2 cellular contexts compared by ENCODE assay signal in genomic region chr2:240964854-240965295, GRCh38.
TF ChIP-seq lines count a peak whose summit lies in the region.

No MANE protein-coding gene starts in this region.

TF ChIP-seq in IMR-90, 13 proteins besides CTCF, POLR2A, EP300 and RAD21:
- TF ChIP-seq FOS (IDR thresholded peaks at IDR 0.05; ENCODE audit: low read depth, low read length) = no peak
- no peak for TF ChIP-seq RFX5 (IDR thresholded peaks at IDR 0.05; ENCODE audit: low read depth, low read length)
- no peak for TF ChIP-seq ELK1 (IDR thresholded peaks at IDR 0.05; ENCODE audit: borderline replicate concordance, low read depth, low read length)
- no peak for TF ChIP-seq MXI1 (IDR thresholded peaks at IDR 0.05; ENCODE audit: borderline replicate concordance, low read depth, low read length)
- TF ChIP-seq CEBPB (IDR thresholded peaks at IDR 0.05; ENCODE audit: low read depth, low read length) = no peak
- no peak for TF ChIP-seq MAZ (IDR thresholded peaks at IDR 0.05; ENCODE audit: borderline replicate concordance, low read depth, low read length)
- TF ChIP-seq SMC3 (IDR thresholded peaks at IDR 0.05; ENCODE audit: low read depth, low read length) = no peak
- no peak for TF ChIP-seq BHLHE40 (IDR thresholded peaks at IDR 0.05; ENCODE audit: low read depth, low read length)
- TF ChIP-seq MAFK (IDR thresholded peaks at IDR 0.05; ENCODE audit: low read depth, low read length) = no peak
- no peak for TF ChIP-seq NFE2L2 (IDR thresholded peaks at IDR 0.05; ENCODE audit: low read depth, low read length)
- TF ChIP-seq, protein P1, sequence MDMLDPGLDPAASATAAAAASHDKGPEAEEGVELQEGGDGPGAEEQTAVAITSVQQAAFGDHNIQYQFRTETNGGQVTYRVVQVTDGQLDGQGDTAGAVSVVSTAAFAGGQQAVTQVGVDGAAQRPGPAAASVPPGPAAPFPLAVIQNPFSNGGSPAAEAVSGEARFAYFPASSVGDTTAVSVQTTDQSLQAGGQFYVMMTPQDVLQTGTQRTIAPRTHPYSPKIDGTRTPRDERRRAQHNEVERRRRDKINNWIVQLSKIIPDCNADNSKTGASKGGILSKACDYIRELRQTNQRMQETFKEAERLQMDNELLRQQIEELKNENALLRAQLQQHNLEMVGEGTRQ (IDR thresholded peaks at IDR 0.05; ENCODE audit: low read depth, low read length) = no peak
- no peak for TF ChIP-seq RCOR1 (IDR thresholded peaks at IDR 0.05; ENCODE audit: insufficient replicate concordance, low read length)
- TF ChIP-seq CHD1 (IDR thresholded peaks at IDR 0.05; ENCODE audit: low read depth, low read length) = no peak

TF ChIP-seq in K562, 482 proteins besides CTCF, POLR2A, EP300 and RAD21:
- no peak for TF ChIP-seq ZBED1 (IDR thresholded peaks at IDR 0.05)
- no peak for TF ChIP-seq HNRNPK (IDR thresholded peaks at IDR 0.05; ENCODE audit: low read depth, low read length, poor library complexity, severe bottlenecking)
- TF ChIP-seq GABPB1 (CRISPR knock-in tag; IDR thresholded peaks at IDR 0.05) = peak; percentile 62; the same call in 1 of the 2 replicates
- no peak for TF ChIP-seq NR2C2 (CRISPR knock-in tag; IDR thresholded peaks at IDR 0.05)
- TF ChIP-seq NR2C2 (tag; IDR thresholded peaks at IDR 0.05) = peak; percentile 56
- no peak for TF ChIP-seq NCOA4 (IDR thresholded peaks at IDR 0.05; ENCODE audit: partially characterized antibody)
- TF ChIP-seq, protein P1 (CRISPR knock-in tag; IDR thresholded peaks at IDR 0.05) = no peak
- TF ChIP-seq, protein P2, sequence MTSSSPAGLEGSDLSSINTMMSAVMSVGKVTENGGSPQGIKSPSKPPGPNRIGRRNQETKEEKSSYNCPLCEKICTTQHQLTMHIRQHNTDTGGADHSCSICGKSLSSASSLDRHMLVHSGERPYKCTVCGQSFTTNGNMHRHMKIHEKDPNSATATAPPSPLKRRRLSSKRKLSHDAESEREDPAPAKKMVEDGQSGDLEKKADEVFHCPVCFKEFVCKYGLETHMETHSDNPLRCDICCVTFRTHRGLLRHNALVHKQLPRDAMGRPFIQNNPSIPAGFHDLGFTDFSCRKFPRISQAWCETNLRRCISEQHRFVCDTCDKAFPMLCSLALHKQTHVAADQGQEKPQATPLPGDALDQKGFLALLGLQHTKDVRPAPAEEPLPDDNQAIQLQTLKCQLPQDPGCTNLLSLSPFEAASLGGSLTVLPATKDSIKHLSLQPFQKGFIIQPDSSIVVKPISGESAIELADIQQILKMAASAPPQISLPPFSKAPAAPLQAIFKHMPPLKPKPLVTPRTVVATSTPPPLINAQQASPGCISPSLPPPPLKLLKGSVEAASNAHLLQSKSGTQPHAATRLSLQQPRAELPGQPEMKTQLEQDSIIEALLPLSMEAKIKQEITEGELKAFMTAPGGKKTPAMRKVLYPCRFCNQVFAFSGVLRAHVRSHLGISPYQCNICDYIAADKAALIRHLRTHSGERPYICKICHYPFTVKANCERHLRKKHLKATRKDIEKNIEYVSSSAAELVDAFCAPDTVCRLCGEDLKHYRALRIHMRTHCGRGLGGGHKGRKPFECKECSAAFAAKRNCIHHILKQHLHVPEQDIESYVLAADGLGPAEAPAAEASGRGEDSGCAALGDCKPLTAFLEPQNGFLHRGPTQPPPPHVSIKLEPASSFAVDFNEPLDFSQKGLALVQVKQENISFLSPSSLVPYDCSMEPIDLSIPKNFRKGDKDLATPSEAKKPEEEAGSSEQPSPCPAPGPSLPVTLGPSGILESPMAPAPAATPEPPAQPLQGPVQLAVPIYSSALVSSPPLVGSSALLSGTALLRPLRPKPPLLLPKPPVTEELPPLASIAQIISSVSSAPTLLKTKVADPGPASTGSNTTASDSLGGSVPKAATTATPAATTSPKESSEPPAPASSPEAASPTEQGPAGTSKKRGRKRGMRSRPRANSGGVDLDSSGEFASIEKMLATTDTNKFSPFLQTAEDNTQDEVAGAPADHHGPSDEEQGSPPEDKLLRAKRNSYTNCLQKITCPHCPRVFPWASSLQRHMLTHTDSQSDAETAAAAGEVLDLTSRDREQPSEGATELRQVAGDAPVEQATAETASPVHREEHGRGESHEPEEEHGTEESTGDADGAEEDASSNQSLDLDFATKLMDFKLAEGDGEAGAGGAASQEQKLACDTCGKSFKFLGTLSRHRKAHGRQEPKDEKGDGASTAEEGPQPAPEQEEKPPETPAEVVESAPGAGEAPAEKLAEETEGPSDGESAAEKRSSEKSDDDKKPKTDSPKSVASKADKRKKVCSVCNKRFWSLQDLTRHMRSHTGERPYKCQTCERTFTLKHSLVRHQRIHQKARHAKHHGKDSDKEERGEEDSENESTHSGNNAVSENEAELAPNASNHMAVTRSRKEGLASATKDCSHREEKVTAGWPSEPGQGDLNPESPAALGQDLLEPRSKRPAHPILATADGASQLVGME (CRISPR knock-in tag; IDR thresholded peaks at IDR 0.05) = no peak
- peak; percentile 83 for TF ChIP-seq ZBTB40 (IDR thresholded peaks at IDR 0.05)
- no peak for TF ChIP-seq ZBTB40 (CRISPR knock-in tag; IDR thresholded peaks at IDR 0.05)
- TF ChIP-seq, protein P3, sequence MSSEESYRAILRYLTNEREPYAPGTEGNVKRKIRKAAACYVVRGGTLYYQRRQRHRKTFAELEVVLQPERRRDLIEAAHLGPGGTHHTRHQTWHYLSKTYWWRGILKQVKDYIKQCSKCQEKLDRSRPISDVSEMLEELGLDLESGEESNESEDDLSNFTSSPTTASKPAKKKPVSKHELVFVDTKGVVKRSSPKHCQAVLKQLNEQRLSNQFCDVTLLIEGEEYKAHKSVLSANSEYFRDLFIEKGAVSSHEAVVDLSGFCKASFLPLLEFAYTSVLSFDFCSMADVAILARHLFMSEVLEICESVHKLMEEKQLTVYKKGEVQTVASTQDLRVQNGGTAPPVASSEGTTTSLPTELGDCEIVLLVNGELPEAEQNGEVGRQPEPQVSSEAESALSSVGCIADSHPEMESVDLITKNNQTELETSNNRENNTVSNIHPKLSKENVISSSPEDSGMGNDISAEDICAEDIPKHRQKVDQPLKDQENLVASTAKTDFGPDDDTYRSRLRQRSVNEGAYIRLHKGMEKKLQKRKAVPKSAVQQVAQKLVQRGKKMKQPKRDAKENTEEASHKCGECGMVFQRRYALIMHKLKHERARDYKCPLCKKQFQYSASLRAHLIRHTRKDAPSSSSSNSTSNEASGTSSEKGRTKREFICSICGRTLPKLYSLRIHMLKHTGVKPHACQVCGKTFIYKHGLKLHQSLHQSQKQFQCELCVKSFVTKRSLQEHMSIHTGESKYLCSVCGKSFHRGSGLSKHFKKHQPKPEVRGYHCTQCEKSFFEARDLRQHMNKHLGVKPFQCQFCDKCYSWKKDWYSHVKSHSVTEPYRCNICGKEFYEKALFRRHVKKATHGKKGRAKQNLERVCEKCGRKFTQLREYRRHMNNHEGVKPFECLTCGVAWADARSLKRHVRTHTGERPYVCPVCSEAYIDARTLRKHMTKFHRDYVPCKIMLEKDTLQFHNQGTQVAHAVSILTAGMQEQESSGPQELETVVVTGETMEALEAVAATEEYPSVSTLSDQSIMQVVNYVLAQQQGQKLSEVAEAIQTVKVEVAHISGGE (CRISPR knock-in tag; IDR thresholded peaks at IDR 0.05) = peak in 2 of 3 experiments; percentile 70 to 91; a peak in 4 of 6 replicates
- TF ChIP-seq MAFK (IDR thresholded peaks at IDR 0.05; ENCODE audit: low read length) = no peak
- TF ChIP-seq NR2C1 (IDR thresholded peaks at IDR 0.05) = peak; percentile 62; the same call in 1 of the 2 replicates
- peak; percentile 74 for TF ChIP-seq NR2C1 (tag; IDR thresholded peaks at IDR 0.05)
- no peak for TF ChIP-seq HIVEP1 (CRISPR knock-in tag; IDR thresholded peaks at IDR 0.05)
- TF ChIP-seq, protein P4, sequence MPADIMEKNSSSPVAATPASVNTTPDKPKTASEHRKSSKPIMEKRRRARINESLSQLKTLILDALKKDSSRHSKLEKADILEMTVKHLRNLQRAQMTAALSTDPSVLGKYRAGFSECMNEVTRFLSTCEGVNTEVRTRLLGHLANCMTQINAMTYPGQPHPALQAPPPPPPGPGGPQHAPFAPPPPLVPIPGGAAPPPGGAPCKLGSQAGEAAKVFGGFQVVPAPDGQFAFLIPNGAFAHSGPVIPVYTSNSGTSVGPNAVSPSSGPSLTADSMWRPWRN (IDR thresholded peaks at IDR 0.05; ENCODE audit: low read depth) = no peak
